In genomic region chr6:117549606-117550005, GRCh38 we compare ENCODE assay signal across 12 cellular contexts. TPM values are rescaled to one million over a fixed set of nuclear protein-coding genes. Genes with fewer than 3 reads are reported as not detected.
DNase-seq lines count a peak whose midpoint lies in the region; TF ChIP-seq lines count a peak whose summit lies in the region.
"Had no signal": no experiment of that assay in that cellular context is flagged by ENCODE, and none has a peak within 500 bp of the region (broad histone marks: within the 10 kb centered on the region; RNA-seq: fewer than 3 reads in every experiment).

No MANE protein-coding gene starts in this region.

- H3K36me3 Mint-ChIP-seq in CD4-positive, alpha-beta memory T cell: no peaks in the 10 kb centered on the region
- H3K36me3 Mint-ChIP-seq in activated T-helper 2 cell treated with anti-CD3 and anti-CD28 coated beads, Interferon-gamma antibody, Interleukin-2, Interleukin-4, amounts not matched to agents 10 μg/mL and 5 μg/mL and 100 μg/mL, durations not matched to agents 14 hours and 24 hours and 36 hours (ENCODE audit: low read depth): peaks cover 9% of the 10 kb centered on the region
- H3K36me3 Mint-ChIP-seq in mesothelial cell of epicardium: peaks cover 16% of the 10 kb centered on the region

- H3K27ac ChIP-seq in CD4-positive, alpha-beta memory T cell (ENCODE audit: low read depth, low read length): peak overlapping the region; percentile 41
- H3K27ac ChIP-seq: C4-2B had no signal

- CTCF ChIA-PET in CD4-positive, alpha-beta memory T cell (lab: Charles Lee; ENCODE audit: partially characterized antibody): interaction anchor here (1.3 to 16.2 kb wide), 5 partner anchors 15 to 98 kb away, joined by 3 to 232 read pairs (median 34); no protein-coding TSS in a partner anchor

- peak overlapping the region; percentile 85 to 95 (median 90) for H3K27ac Mint-ChIP-seq in CD4-positive, alpha-beta memory T cell
- peak overlapping the region; percentile 73 for H3K27ac Mint-ChIP-seq in activated T-helper 2 cell treated with anti-CD3 and anti-CD28 coated beads, Interferon-gamma antibody, Interleukin-2, Interleukin-4, amounts not matched to agents 10 μg/mL and 5 μg/mL and 100 μg/mL, durations not matched to agents 14 hours and 24 hours and 36 hours
- peak overlapping the region; percentile 79 for H3K27ac Mint-ChIP-seq in mesothelial cell of epicardium

- peaks cover 26 to 49% (median 40%) of the 10 kb centered on the region in 4 donors for H3K4me1 Mint-ChIP-seq in CD4-positive, alpha-beta memory T cell
- peaks cover 41% of the 10 kb centered on the region for H3K4me1 Mint-ChIP-seq in activated T-helper 2 cell treated with anti-CD3 and anti-CD28 coated beads, Interferon-gamma antibody, Interleukin-2, Interleukin-4, amounts not matched to agents 10 μg/mL and 5 μg/mL and 100 μg/mL, durations not matched to agents 14 hours and 24 hours and 36 hours (ENCODE audit: low read depth)
- peaks cover 38% of the 10 kb centered on the region for H3K4me1 Mint-ChIP-seq in mesothelial cell of epicardium

- peak in 4 of 5 donors; percentile 25 to 46 (median 31) for DNase-seq in CD4-positive, alpha-beta memory T cell
- peak; percentile 54 for DNase-seq in Jurkat, Clone E6-1 (ENCODE audit: low read depth, low spot score)
- DNase-seq in activated T-helper 2 cell treated with anti-CD3 and anti-CD28 coated beads, Interferon-gamma antibody, Interleukin-2, Interleukin-4, amounts not matched to agents 10 μg/mL and 5 μg/mL and 100 μg/mL, durations not matched to agents 14 hours and 24 hours and 36 hours (ENCODE audit: low spot score): no peak
- DNase-seq in mesothelial cell of epicardium (ENCODE audit: low spot score in 2 of 2, unreplicated experiment in 2 of 2): no peak
- DNase-seq in NCI-H2107 (lab: John Stamatoyannopoulos, UW): no peak
- DNase-seq in pons (ENCODE audit: low spot score): no peak
- no peak for DNase-seq in posterior vena cava (ENCODE audit: low spot score)
- DNase-seq in NCI-H187 (lab: John Stamatoyannopoulos, UW): no peak
- DNase-seq: dorsolateral prefrontal cortex, nucleus accumbens, SHP77 had no signal

- peak overlapping the region in 1 of 2 donors; percentile 73 for H3K4me3 ChIP-seq in CD4-positive, alpha-beta memory T cell (ENCODE audit: low read length in 2 of 2)
- H3K4me3 ChIP-seq in Jurkat, Clone E6-1 (ENCODE audit: low read length): no peak overlapping the region

- POLR2A ChIA-PET in CD4-positive, alpha-beta memory T cell (lab: Charles Lee; ENCODE audit: partially characterized antibody): interaction anchor here (0.7 to 6.3 kb wide), 9 partner anchors 18 to 119 kb away, joined by 3 to 75 read pairs (median 3); partner anchors contain the start of genes DCBLD1 and GOPC

- no peaks in the 10 kb centered on the region for H3K27me3 ChIP-seq in CD4-positive, alpha-beta memory T cell (ENCODE audit: insufficient read depth, low read length)
- H3K27me3 ChIP-seq: dorsolateral prefrontal cortex had no signal

- intact Hi-C loops in CD4-positive, alpha-beta memory T cell (cut with micrococcal nuclease): loop anchor here (1.0 to 5.0 kb wide), 3 partner anchors 53 to 1528 kb away; partner anchors contain the start of genes DCBLD1, FAM184A and GOPC
- intact Hi-C loops in activated T-helper 2 cell treated with anti-CD3 and anti-CD28 coated beads, Interferon-gamma antibody, Interleukin-2, Interleukin-4, amounts not matched to agents 10 μg/mL and 5 μg/mL and 100 μg/mL, durations not matched to agents 14 hours and 24 hours and 36 hours (cut with micrococcal nuclease): loop anchor here (2.0 to 5.0 kb wide), 3 partner anchors 19 to 87 kb away; no protein-coding TSS in a partner anchor
- intact Hi-C loops in posterior vena cava (cut with DNase I): loop anchor here (5.0 to 10.0 kb wide), 3 partner anchors 45 to 195 kb away; no protein-coding TSS in a partner anchor

- H3K36me3 ChIP-seq in CD4-positive, alpha-beta memory T cell (ENCODE audit: insufficient read depth, low read length): no peaks in the 10 kb centered on the region

- H3K9me3 Mint-ChIP-seq in CD4-positive, alpha-beta memory T cell: no peaks in the 10 kb centered on the region
- no peaks in the 10 kb centered on the region for H3K9me3 Mint-ChIP-seq in activated T-helper 2 cell treated with anti-CD3 and anti-CD28 coated beads, Interferon-gamma antibody, Interleukin-2, Interleukin-4, amounts not matched to agents 10 μg/mL and 5 μg/mL and 100 μg/mL, durations not matched to agents 14 hours and 24 hours and 36 hours
- no peaks in the 10 kb centered on the region for H3K9me3 Mint-ChIP-seq in mesothelial cell of epicardium

- TF ChIP-seq CTCF in mesothelial cell of epicardium (IDR thresholded peaks at IDR 0.05; ENCODE audit: unreplicated experiment): no peak

- peaks cover 38% of the 10 kb centered on the region for H3K4me1 ChIP-seq in CD4-positive, alpha-beta memory T cell (ENCODE audit: insufficient read depth, low read length)

- H3K9me3 ChIP-seq in CD4-positive, alpha-beta memory T cell (ENCODE audit: control insufficient read depth in 1 of 2, low read length in 2 of 2): no peaks in the 10 kb centered on the region

- peak overlapping the region; percentile 82 to 91 (median 88) for H3K4me3 Mint-ChIP-seq in CD4-positive, alpha-beta memory T cell
- H3K4me3 Mint-ChIP-seq in activated T-helper 2 cell treated with anti-CD3 and anti-CD28 coated beads, Interferon-gamma antibody, Interleukin-2, Interleukin-4, amounts not matched to agents 10 μg/mL and 5 μg/mL and 100 μg/mL, durations not matched to agents 14 hours and 24 hours and 36 hours (ENCODE audit: low read depth): peak overlapping the region; percentile 62
- H3K4me3 Mint-ChIP-seq in mesothelial cell of epicardium: no peak overlapping the region

- no peaks in the 10 kb centered on the region for H3K27me3 Mint-ChIP-seq in CD4-positive, alpha-beta memory T cell
- peaks cover 6% of the 10 kb centered on the region for H3K27me3 Mint-ChIP-seq in activated T-helper 2 cell treated with anti-CD3 and anti-CD28 coated beads, Interferon-gamma antibody, Interleukin-2, Interleukin-4, amounts not matched to agents 10 μg/mL and 5 μg/mL and 100 μg/mL, durations not matched to agents 14 hours and 24 hours and 36 hours (ENCODE audit: low read depth)
- no peaks in the 10 kb centered on the region for H3K27me3 Mint-ChIP-seq in mesothelial cell of epicardium (ENCODE audit: low read depth)

RNA-seq across cellular contexts. Expression of gene GOPC, which starts 52.7 kb away (rescaled TPM):
- 10 to 100 TPM; 37.7 to 37.8 TPM for total RNA-seq in CD4-positive, alpha-beta memory T cell
- 10 to 100 TPM; 14.6 to 15.5 TPM for polyA plus RNA-seq in CD4-positive, alpha-beta memory T cell
- polyA plus RNA-seq in Jurkat, Clone E6-1 (2012; ENCODE audit: insufficient read depth, insufficient read length): 21.9 TPM
- total RNA-seq in activated T-helper 2 cell treated with anti-CD3 and anti-CD28 coated beads, Interferon-gamma antibody, Interleukin-2, Interleukin-4, amounts not matched to agents 10 μg/mL and 5 μg/mL and 100 μg/mL, durations not matched to agents 14 hours and 24 hours and 36 hours: 22.9 and 24.2 TPM in 2 replicates
- total RNA-seq in mesothelial cell of epicardium: 46.1 to 47.3 TPM (median 47.0 TPM) in 3 replicates
- total RNA-seq in posterior vena cava: 10 to 100 TPM; 19.8 to 20.5 TPM

Comparison
In these comparisons a context has a peak if more than half of its experiments do, and no peak if none do; other contexts are left out.
1. DNase-seq: peak in CD4-positive, alpha-beta memory T cell (4 of 5) and Jurkat, Clone E6-1 (single experiment); none in activated T-helper 2 cell treated with anti-CD3 and anti-CD28 coated beads, Interferon-gamma antibody, Interleukin-2, Interleukin-4, amounts not matched to agents 10 μg/mL and 5 μg/mL and 100 μg/mL, durations not matched to agents 14 hours and 24 hours and 36 hours (single experiment), mesothelial cell of epicardium (0 of 2), NCI-H2107 (single experiment), pons (single experiment), posterior vena cava (single experiment) and NCI-H187 (0 of 2).
2. Peak in every context shown above with its lines, with median percentiles within 50 percentile points of each other: H3K27ac Mint-ChIP-seq.